In the genomic region with DNA sequence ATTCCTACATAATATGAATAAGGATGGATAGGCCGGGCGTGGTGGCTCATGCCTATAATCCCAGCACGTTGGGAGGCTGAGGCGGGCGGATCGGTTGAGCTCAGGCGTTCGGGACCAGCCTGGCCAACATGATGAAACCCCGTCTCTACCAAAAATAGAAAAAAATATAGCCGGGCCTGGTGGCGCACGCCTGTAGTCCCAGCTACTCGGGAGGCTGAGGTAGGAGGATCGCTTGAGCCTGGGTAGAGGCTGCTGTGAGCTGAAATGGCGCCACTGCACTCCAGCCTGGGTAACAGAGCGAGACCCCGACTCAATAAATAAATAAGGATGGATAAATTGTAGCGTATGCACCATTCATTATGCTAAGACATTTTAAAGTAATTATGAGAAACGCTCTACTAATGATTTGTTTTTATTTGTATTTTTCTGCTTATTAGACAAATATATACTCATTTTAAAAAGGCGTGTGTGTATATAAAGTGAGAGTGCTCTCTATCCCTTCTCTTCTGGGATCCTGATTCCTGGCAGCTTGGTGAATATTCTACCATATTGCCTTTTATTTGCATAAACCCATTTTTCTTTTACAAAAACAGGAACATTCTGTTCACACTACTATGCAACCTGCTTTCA, we compare ENCODE assay signal across 33 cellular contexts. TPM values are rescaled to one million over a fixed set of nuclear protein-coding genes. Genes with fewer than 3 reads are reported as not detected.
DNase-seq lines count a peak whose midpoint lies in the region; ATAC-seq lines count a peak whose summit lies in the region.
"Had no signal": no experiment of that assay in that cellular context is flagged by ENCODE, and none has a peak within 500 bp of the region (broad histone marks: within the 10 kb centered on the region; RNA-seq: fewer than 3 reads in every experiment).

No MANE protein-coding gene starts in this region.

- no peaks in the 10 kb centered on the region for H3K9me3 ChIP-seq in CD4-positive, alpha-beta memory T cell (ENCODE audit: control insufficient read depth in 1 of 2, low read length in 2 of 2)
- H3K9me3 ChIP-seq in naive thymus-derived CD4-positive, alpha-beta T cell (ENCODE audit: control insufficient read depth in 2 of 3, low read length in 3 of 3), result no peaks in the 10 kb centered on the region
- H3K9me3 ChIP-seq: colonic mucosa, neutrophil, tibial artery had no signal

- H3K27me3 ChIP-seq in CD4-positive, alpha-beta memory T cell (ENCODE audit: insufficient read depth, low read length), result no peaks in the 10 kb centered on the region
- H3K27me3 ChIP-seq in naive thymus-derived CD4-positive, alpha-beta T cell (ENCODE audit: control insufficient read depth in 2 of 2, insufficient read depth in 2 of 2, low read length in 2 of 2), result no peaks in the 10 kb centered on the region
- H3K27me3 ChIP-seq: cardiac muscle cell, colonic mucosa, neutrophil, tibial artery had no signal

- intact Hi-C loops in CD4-positive, alpha-beta memory T cell (cut with micrococcal nuclease), result no loop called here
- intact Hi-C loops in naive thymus-derived CD4-positive, alpha-beta T cell (cut with micrococcal nuclease), result no loop called here

- H3K27me3 Mint-ChIP-seq in activated CD8-positive, alpha-beta memory T cell treated with anti-CD3 and anti-CD28 coated beads, Interleukin-2, amount 10 ng/mL, durations not matched to agents 7 days and 5 days, result no peaks in the 10 kb centered on the region
- no peaks in the 10 kb centered on the region for H3K27me3 Mint-ChIP-seq in CD4-positive, alpha-beta memory T cell
- H3K27me3 Mint-ChIP-seq in activated naive CD8-positive, alpha-beta T cell, result no peaks in the 10 kb centered on the region
- no peaks in the 10 kb centered on the region for H3K27me3 Mint-ChIP-seq in naive thymus-derived CD4-positive, alpha-beta T cell
- H3K27me3 Mint-ChIP-seq: activated naive CD4-positive, alpha-beta T cell treated with anti-CD3 and anti-CD28 coated beads, Interleukin-2, amount 10 ng/mL, durations not matched to agents 7 days and 5 days; CD4-positive, alpha-beta T cell had no signal

- POLR2A ChIA-PET in CD4-positive, alpha-beta memory T cell (lab: Charles Lee; ENCODE audit: partially characterized antibody), result interaction anchor here (0.9 to 1.9 kb wide), 3 partner anchors 8 to 84 kb away, joined by 3 to 10 read pairs (median 4); a partner anchor contains a TSS
- POLR2A ChIA-PET in naive thymus-derived CD4-positive, alpha-beta T cell (lab: Charles Lee), result interaction anchor here (0.6 to 1.3 kb wide), 5 partner anchors 8 to 139 kb away, joined by 3 to 5 read pairs (median 3); a partner anchor contains a TSS

- H3K4me3 Mint-ChIP-seq in activated CD8-positive, alpha-beta memory T cell treated with anti-CD3 and anti-CD28 coated beads, Interleukin-2, amount 10 ng/mL, durations not matched to agents 7 days and 5 days, result no peak overlapping the region
- H3K4me3 Mint-ChIP-seq in CD4-positive, alpha-beta memory T cell, result no peak overlapping the region
- H3K4me3 Mint-ChIP-seq in activated naive CD8-positive, alpha-beta T cell, result no peak overlapping the region
- H3K4me3 Mint-ChIP-seq in naive thymus-derived CD4-positive, alpha-beta T cell, result no peak overlapping the region
- H3K4me3 Mint-ChIP-seq: activated naive CD4-positive, alpha-beta T cell treated with anti-CD3 and anti-CD28 coated beads, Interleukin-2, amount 10 ng/mL, durations not matched to agents 7 days and 5 days; activated T-cell treated with anti-CD3 and anti-CD28 coated beads, Interleukin-2, amount 50 U/mL, for 4 hours; CD4-positive, alpha-beta T cell; H9 had no signal

- no peak for DNase-seq in activated CD8-positive, alpha-beta memory T cell treated with anti-CD3 and anti-CD28 coated beads, Interleukin-2, amount 10 ng/mL, durations not matched to agents 7 days and 5 days
- no peak for DNase-seq in activated CD8-positive, alpha-beta memory T cell treated with anti-CD3 and anti-CD28 coated beads, Interleukin-2, amount 50 U/mL, for 4 hours
- no peak for DNase-seq in CD4-positive, alpha-beta memory T cell
- DNase-seq in naive thymus-derived CD4-positive, alpha-beta T cell, result no peak
- no peak for DNase-seq in SW480 (ENCODE audit: low spot score)
- DNase-seq: activated CD8-positive, alpha-beta memory T cell treated with anti-CD3 and anti-CD28 coated beads for 24 hours; activated naive CD4-positive, alpha-beta T cell treated with anti-CD3 and anti-CD28 coated beads, Interleukin-2, amount 10 ng/mL, durations not matched to agents 7 days and 5 days; activated T-cell treated with anti-CD3 and anti-CD28 coated beads, Interleukin-2, amount 50 U/mL, for 4 hours; AML-193; anterior cingulate cortex; CD4-positive, alpha-beta T cell; colonic mucosa; effector CD4-positive, alpha-beta T cell; H9; hippocampal formation; NCI-H1417 treated with DMSO at 0.1 percent for 48 hours; NCI-H2081; NCI-H226; NCI-H69; PC-3; Right ventricle myocardium superior; stimulated activated CD4-positive, alpha-beta T cell treated with anti-CD3 and anti-CD28 coated beads, Interleukin-12 subunit alpha, Interleukin-12 subunit beta, amount 100 ng/mL, for 4 hours; stimulated activated CD4-positive, alpha-beta T cell treated with anti-CD3 and anti-CD28 coated beads, Interleukin-2, amount 100 ng/mL, for 48 hours; tibial artery had no signal

- ATAC-seq in activated CD8-positive, alpha-beta memory T cell treated with anti-CD3 and anti-CD28 coated beads, Interleukin-2, amount 10 ng/mL, durations not matched to agents 7 days and 5 days, result no peak
- no peak for ATAC-seq in naive thymus-derived CD4-positive, alpha-beta T cell
- no peak for ATAC-seq in GM19324 (IDR thresholded peaks at IDR 0.05; ENCODE audit: low FRiP score, unreplicated experiment)
- no peak for ATAC-seq in GM18867 (IDR thresholded peaks at IDR 0.05; ENCODE audit: unreplicated experiment)
- ATAC-seq: activated T-cell treated with anti-CD3 and anti-CD28 coated beads, Interleukin-2, amount 50 U/mL, for 4 hours; PC-3; sciatic nerve had no signal

- no peak overlapping the region for H3K27ac ChIP-seq in CD4-positive, alpha-beta memory T cell (ENCODE audit: low read depth, low read length)
- no peak overlapping the region for H3K27ac ChIP-seq in naive thymus-derived CD4-positive, alpha-beta T cell (ENCODE audit: low read depth, low read length)
- H3K27ac ChIP-seq: cardiac muscle cell, colonic mucosa, epithelial cell of prostate, HL-60, KMS-11, neutrophil, tibial artery had no signal

- peaks cover 25% of the 10 kb centered on the region for H3K36me3 ChIP-seq in CD4-positive, alpha-beta memory T cell (ENCODE audit: insufficient read depth, low read length)
- H3K36me3 ChIP-seq in naive thymus-derived CD4-positive, alpha-beta T cell (ENCODE audit: control insufficient read depth in 2 of 3, insufficient read depth in 3 of 3, low read length in 3 of 3), result peaks cover 0 to 56% (median 0%) of the 10 kb centered on the region in 3 experiments
- H3K36me3 ChIP-seq: colonic mucosa had no signal

- peaks cover 4% of the 10 kb centered on the region for H3K4me1 ChIP-seq in CD4-positive, alpha-beta memory T cell (ENCODE audit: insufficient read depth, low read length)
- peaks cover 0 to 4% of the 10 kb centered on the region in 2 donors for H3K4me1 ChIP-seq in naive thymus-derived CD4-positive, alpha-beta T cell (ENCODE audit: control insufficient read depth in 2 of 2, insufficient read depth in 2 of 2, low read length in 2 of 2)
- H3K4me1 ChIP-seq: colonic mucosa had no signal

- no peaks in the 10 kb centered on the region for H3K9me3 Mint-ChIP-seq in activated CD8-positive, alpha-beta memory T cell treated with anti-CD3 and anti-CD28 coated beads, Interleukin-2, amount 10 ng/mL, durations not matched to agents 7 days and 5 days (ENCODE audit: low read depth)
- H3K9me3 Mint-ChIP-seq in CD4-positive, alpha-beta memory T cell, result no peaks in the 10 kb centered on the region
- H3K9me3 Mint-ChIP-seq in activated naive CD8-positive, alpha-beta T cell (ENCODE audit: low read depth), result no peaks in the 10 kb centered on the region
- H3K9me3 Mint-ChIP-seq in naive thymus-derived CD4-positive, alpha-beta T cell, result peaks cover 0 to 3% (median 0%) of the 10 kb centered on the region in 11 donors
- H3K9me3 Mint-ChIP-seq: activated naive CD4-positive, alpha-beta T cell treated with anti-CD3 and anti-CD28 coated beads, Interleukin-2, amount 10 ng/mL, durations not matched to agents 7 days and 5 days; activated T-cell treated with anti-CD3 and anti-CD28 coated beads, Interleukin-2, amount 50 U/mL, for 4 hours; CD4-positive, alpha-beta T cell; H9 had no signal

- peaks cover 36% of the 10 kb centered on the region for H3K36me3 Mint-ChIP-seq in activated CD8-positive, alpha-beta memory T cell treated with anti-CD3 and anti-CD28 coated beads, Interleukin-2, amount 10 ng/mL, durations not matched to agents 7 days and 5 days
- H3K36me3 Mint-ChIP-seq in CD4-positive, alpha-beta memory T cell, result peaks cover 23 to 53% of the 10 kb centered on the region in 2 donors
- peaks cover 13% of the 10 kb centered on the region for H3K36me3 Mint-ChIP-seq in activated naive CD8-positive, alpha-beta T cell
- peaks cover 7 to 34% (median 14%) of the 10 kb centered on the region in 5 donors for H3K36me3 Mint-ChIP-seq in naive thymus-derived CD4-positive, alpha-beta T cell

- H3K4me1 Mint-ChIP-seq in activated CD8-positive, alpha-beta memory T cell treated with anti-CD3 and anti-CD28 coated beads, Interleukin-2, amount 10 ng/mL, durations not matched to agents 7 days and 5 days, result peaks cover 9% of the 10 kb centered on the region
- H3K4me1 Mint-ChIP-seq in CD4-positive, alpha-beta memory T cell, result peaks cover 4 to 11% (median 9%) of the 10 kb centered on the region in 4 donors
- H3K4me1 Mint-ChIP-seq in activated naive CD8-positive, alpha-beta T cell (ENCODE audit: low read depth), result peaks cover 22% of the 10 kb centered on the region
- H3K4me1 Mint-ChIP-seq in naive thymus-derived CD4-positive, alpha-beta T cell, result peaks cover 0 to 16% (median 13%) of the 10 kb centered on the region in 7 donors
- H3K4me1 Mint-ChIP-seq: H9 had no signal

- CTCF ChIA-PET in activated CD8-positive, alpha-beta memory T cell treated with anti-CD3 and anti-CD28 coated beads, Interleukin-2, amount 10 ng/mL, durations not matched to agents 7 days and 5 days (lab: Charles Lee), result interaction anchor here (1.0 to 1.9 kb wide), 3 partner anchors 8 to 249 kb away, joined by 3 to 5 read pairs (median 3); no protein-coding TSS in a partner anchor
- CTCF ChIA-PET in CD4-positive, alpha-beta memory T cell (lab: Charles Lee; ENCODE audit: partially characterized antibody), result interaction anchor here (1.0 to 2.0 kb wide), 4 partner anchors 9 to 280 kb away, joined by 3 to 10 read pairs (median 3); no protein-coding TSS in a partner anchor
- CTCF ChIA-PET in naive thymus-derived CD4-positive, alpha-beta T cell (lab: Charles Lee), result interaction anchor here (0.7 to 1.3 kb wide), 2 partner anchors 279 to 281 kb away, joined by 3 read pairs; no protein-coding TSS in a partner anchor

- H3K4me3 ChIP-seq in CD4-positive, alpha-beta memory T cell (ENCODE audit: low read length in 2 of 2), result no peak overlapping the region
- no peak overlapping the region for H3K4me3 ChIP-seq in naive thymus-derived CD4-positive, alpha-beta T cell (ENCODE audit: low read length)
- H3K4me3 ChIP-seq: cardiac muscle cell, colonic mucosa, tibial artery had no signal

- H3K27ac Mint-ChIP-seq in activated CD8-positive, alpha-beta memory T cell treated with anti-CD3 and anti-CD28 coated beads, Interleukin-2, amount 10 ng/mL, durations not matched to agents 7 days and 5 days, result peak overlapping the region; percentile 16
- peak overlapping the region in 4 of 7 donors; percentile 27 to 47 (median 34) for H3K27ac Mint-ChIP-seq in CD4-positive, alpha-beta memory T cell
- H3K27ac Mint-ChIP-seq in activated naive CD8-positive, alpha-beta T cell, result peak overlapping the region; percentile 46
- H3K27ac Mint-ChIP-seq in naive thymus-derived CD4-positive, alpha-beta T cell, result peak overlapping the region in 6 of 9 donors; percentile 23 to 71 (median 59)
- H3K27ac Mint-ChIP-seq: activated naive CD4-positive, alpha-beta T cell treated with anti-CD3 and anti-CD28 coated beads, Interleukin-2, amount 10 ng/mL, durations not matched to agents 7 days and 5 days; CD4-positive, alpha-beta T cell had no signal

RNA-seq across cellular contexts. Expression of a gene that starts 26.3 kb away (rescaled TPM):
- total RNA-seq in activated CD8-positive, alpha-beta memory T cell treated with anti-CD3 and anti-CD28 coated beads, Interleukin-2, amount 10 ng/mL, durations not matched to agents 7 days and 5 days, result 10 to 100 TPM; 33.9 to 46.0 TPM
- 10 to 100 TPM; 42.8 to 43.5 TPM for total RNA-seq in CD4-positive, alpha-beta memory T cell
- 10 to 100 TPM; 28.8 to 37.9 TPM for polyA plus RNA-seq in CD4-positive, alpha-beta memory T cell
- 10 to 100 TPM; 40.2 to 57.9 (median 47.1) TPM for total RNA-seq in naive thymus-derived CD4-positive, alpha-beta T cell
- 10 to 100 TPM; 37.4 to 65.0 TPM for polyA plus RNA-seq in naive thymus-derived CD4-positive, alpha-beta T cell
